Comparison of ENCODE assay signal across 1 cellular context in genomic region chr14:22854963-22855724, GRCh38.
TF ChIP-seq lines count a peak whose summit lies in the region.

No MANE protein-coding gene starts in this region.

TF ChIP-seq in HepG2, 621 proteins besides CTCF, POLR2A, EP300 and RAD21 (continued from another document and continues in another):
- TF ChIP-seq, protein P1, sequence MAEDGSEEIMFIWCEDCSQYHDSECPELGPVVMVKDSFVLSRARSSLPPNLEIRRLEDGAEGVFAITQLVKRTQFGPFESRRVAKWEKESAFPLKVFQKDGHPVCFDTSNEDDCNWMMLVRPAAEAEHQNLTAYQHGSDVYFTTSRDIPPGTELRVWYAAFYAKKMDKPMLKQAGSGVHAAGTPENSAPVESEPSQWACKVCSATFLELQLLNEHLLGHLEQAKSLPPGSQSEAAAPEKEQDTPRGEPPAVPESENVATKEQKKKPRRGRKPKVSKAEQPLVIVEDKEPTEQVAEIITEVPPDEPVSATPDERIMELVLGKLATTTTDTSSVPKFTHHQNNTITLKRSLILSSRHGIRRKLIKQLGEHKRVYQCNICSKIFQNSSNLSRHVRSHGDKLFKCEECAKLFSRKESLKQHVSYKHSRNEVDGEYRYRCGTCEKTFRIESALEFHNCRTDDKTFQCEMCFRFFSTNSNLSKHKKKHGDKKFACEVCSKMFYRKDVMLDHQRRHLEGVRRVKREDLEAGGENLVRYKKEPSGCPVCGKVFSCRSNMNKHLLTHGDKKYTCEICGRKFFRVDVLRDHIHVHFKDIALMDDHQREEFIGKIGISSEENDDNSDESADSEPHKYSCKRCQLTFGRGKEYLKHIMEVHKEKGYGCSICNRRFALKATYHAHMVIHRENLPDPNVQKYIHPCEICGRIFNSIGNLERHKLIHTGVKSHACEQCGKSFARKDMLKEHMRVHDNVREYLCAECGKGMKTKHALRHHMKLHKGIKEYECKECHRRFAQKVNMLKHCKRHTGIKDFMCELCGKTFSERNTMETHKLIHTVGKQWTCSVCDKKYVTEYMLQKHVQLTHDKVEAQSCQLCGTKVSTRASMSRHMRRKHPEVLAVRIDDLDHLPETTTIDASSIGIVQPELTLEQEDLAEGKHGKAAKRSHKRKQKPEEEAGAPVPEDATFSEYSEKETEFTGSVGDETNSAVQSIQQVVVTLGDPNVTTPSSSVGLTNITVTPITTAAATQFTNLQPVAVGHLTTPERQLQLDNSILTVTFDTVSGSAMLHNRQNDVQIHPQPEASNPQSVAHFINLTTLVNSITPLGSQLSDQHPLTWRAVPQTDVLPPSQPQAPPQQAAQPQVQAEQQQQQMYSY (CRISPR knock-in tag; IDR thresholded peaks at IDR 0.05), result no peak
- no peak for TF ChIP-seq U2AF1 (optimal IDR thresholded peaks at IDR 0.05; ENCODE audit: low read depth, low read length)
- TF ChIP-seq NR1H2 (CRISPR knock-in tag; IDR thresholded peaks at IDR 0.05; ENCODE audit: borderline replicate concordance, low read depth), result no peak
- no peak for TF ChIP-seq MXD3 (CRISPR knock-in tag; IDR thresholded peaks at IDR 0.05)
- TF ChIP-seq GPBP1L1 (CRISPR knock-in tag; IDR thresholded peaks at IDR 0.05), result no peak
- TF ChIP-seq ZNF670 (CRISPR knock-in tag; IDR thresholded peaks at IDR 0.05; ENCODE audit: borderline replicate concordance), result no peak
- no peak for TF ChIP-seq MEF2D (CRISPR knock-in tag; IDR thresholded peaks at IDR 0.05)
- no peak for TF ChIP-seq NBN (conservative IDR thresholded peaks at IDR 0.05)
- TF ChIP-seq SMAD1 (CRISPR knock-in tag; IDR thresholded peaks at IDR 0.05; ENCODE audit: borderline replicate concordance, low read depth), result no peak
- no peak for TF ChIP-seq ZNF253 (CRISPR knock-in tag; IDR thresholded peaks at IDR 0.05; ENCODE audit: borderline replicate concordance)
- TF ChIP-seq, protein P2, sequence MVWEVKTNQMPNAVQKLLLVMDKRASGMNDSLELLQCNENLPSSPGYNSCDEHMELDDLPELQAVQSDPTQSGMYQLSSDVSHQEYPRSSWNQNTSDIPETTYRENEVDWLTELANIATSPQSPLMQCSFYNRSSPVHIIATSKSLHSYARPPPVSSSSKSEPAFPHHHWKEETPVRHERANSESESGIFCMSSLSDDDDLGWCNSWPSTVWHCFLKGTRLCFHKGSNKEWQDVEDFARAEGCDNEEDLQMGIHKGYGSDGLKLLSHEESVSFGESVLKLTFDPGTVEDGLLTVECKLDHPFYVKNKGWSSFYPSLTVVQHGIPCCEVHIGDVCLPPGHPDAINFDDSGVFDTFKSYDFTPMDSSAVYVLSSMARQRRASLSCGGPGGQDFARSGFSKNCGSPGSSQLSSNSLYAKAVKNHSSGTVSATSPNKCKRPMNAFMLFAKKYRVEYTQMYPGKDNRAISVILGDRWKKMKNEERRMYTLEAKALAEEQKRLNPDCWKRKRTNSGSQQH (CRISPR knock-in tag; IDR thresholded peaks at IDR 0.05; ENCODE audit: low read depth), result no peak
- TF ChIP-seq FOXP4 (CRISPR knock-in tag; IDR thresholded peaks at IDR 0.05), result peak; percentile 57; the same call in 1 of the 2 replicates
- TF ChIP-seq JUN (CRISPR knock-in tag; IDR thresholded peaks at IDR 0.05), result 0 out of 2 replicates have a peak, but pooled peaks have one; percentile 33
- peak; percentile 73 for TF ChIP-seq RARA (CRISPR knock-in tag; IDR thresholded peaks at IDR 0.05)
- no peak for TF ChIP-seq HMG20A (CRISPR knock-in tag; IDR thresholded peaks at IDR 0.05; ENCODE audit: borderline replicate concordance)
- TF ChIP-seq, protein P3, sequence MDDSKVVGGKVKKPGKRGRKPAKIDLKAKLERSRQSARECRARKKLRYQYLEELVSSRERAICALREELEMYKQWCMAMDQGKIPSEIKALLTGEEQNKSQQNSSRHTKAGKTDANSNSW (CRISPR knock-in tag; IDR thresholded peaks at IDR 0.05; ENCODE audit: borderline replicate concordance), result no peak
- TF ChIP-seq ZNF275 (CRISPR knock-in tag; IDR thresholded peaks at IDR 0.05; ENCODE audit: borderline replicate concordance), result no peak
- TF ChIP-seq FOXP1 (IDR thresholded peaks at IDR 0.05), result no peak
- TF ChIP-seq FOXP1 (CRISPR knock-in tag; IDR thresholded peaks at IDR 0.05), result peak; percentile 70
- no peak for TF ChIP-seq ZKSCAN1 (IDR thresholded peaks at IDR 0.05; ENCODE audit: low read length)
- no peak for TF ChIP-seq PHB2 (IDR thresholded peaks at IDR 0.05; ENCODE audit: partially characterized antibody)
- TF ChIP-seq, protein P4, sequence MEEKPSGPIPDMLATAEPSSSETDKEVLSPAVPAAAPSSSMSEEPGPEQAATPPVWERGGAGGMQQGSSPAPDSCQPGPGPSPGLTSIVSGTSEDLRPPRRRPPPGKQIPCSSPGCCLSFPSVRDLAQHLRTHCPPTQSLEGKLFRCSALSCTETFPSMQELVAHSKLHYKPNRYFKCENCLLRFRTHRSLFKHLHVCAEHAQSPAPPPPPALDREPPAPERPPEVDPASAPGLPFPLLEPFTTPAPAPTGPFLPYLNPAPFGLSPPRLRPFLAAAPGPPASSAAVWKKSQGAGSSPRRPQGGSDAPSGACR (CRISPR knock-in tag; IDR thresholded peaks at IDR 0.05), result peak; percentile 20; the same call in 1 of the 2 replicates
- no peak for TF ChIP-seq HIVEP1 (CRISPR knock-in tag; IDR thresholded peaks at IDR 0.05)
- TF ChIP-seq, protein P5, sequence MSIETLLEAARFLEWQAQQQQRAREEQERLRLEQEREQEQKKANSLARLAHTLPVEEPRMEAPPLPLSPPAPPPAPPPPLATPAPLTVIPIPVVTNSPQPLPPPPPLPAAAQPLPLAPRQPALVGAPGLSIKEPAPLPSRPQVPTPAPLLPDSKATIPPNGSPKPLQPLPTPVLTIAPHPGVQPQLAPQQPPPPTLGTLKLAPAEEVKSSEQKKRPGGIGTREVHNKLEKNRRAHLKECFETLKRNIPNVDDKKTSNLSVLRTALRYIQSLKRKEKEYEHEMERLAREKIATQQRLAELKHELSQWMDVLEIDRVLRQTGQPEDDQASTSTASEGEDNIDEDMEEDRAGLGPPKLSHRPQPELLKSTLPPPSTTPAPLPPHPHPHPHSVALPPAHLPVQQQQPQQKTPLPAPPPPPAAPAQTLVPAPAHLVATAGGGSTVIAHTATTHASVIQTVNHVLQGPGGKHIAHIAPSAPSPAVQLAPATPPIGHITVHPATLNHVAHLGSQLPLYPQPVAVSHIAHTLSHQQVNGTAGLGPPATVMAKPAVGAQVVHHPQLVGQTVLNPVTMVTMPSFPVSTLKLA (IDR thresholded peaks at IDR 0.05), result no peak
- no peak for TF ChIP-seq TOPORS (CRISPR knock-in tag; IDR thresholded peaks at IDR 0.05)
- no peak for TF ChIP-seq ZIK1 (CRISPR knock-in tag; IDR thresholded peaks at IDR 0.05; ENCODE audit: borderline replicate concordance, low read depth)
- TF ChIP-seq, protein P6, sequence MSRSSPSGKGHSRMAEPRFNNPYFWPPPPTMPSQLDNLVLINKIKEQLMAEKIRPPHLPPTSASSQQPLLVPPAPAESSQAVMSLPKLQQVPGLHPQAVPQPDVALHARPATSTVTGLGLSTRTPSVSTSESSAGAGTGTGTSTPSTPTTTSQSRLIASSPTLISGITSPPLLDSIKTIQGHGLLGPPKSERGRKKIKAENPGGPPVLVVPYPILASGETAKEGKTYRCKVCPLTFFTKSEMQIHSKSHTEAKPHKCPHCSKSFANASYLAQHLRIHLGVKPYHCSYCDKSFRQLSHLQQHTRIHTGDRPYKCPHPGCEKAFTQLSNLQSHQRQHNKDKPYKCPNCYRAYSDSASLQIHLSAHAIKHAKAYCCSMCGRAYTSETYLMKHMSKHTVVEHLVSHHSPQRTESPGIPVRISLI (CRISPR knock-in tag; IDR thresholded peaks at IDR 0.05; ENCODE audit: borderline replicate concordance), result no peak
- no peak for TF ChIP-seq SOX5 (CRISPR knock-in tag; IDR thresholded peaks at IDR 0.05; ENCODE audit: borderline replicate concordance)
- 0 out of 2 replicates have a peak, but pooled peaks have one; percentile 30 for TF ChIP-seq GATAD2A (CRISPR knock-in tag; IDR thresholded peaks at IDR 0.05)
- TF ChIP-seq GATAD1 (CRISPR knock-in tag; IDR thresholded peaks at IDR 0.05), result no peak
- TF ChIP-seq ZNF672 (CRISPR knock-in tag; IDR thresholded peaks at IDR 0.05), result no peak
- no peak for TF ChIP-seq ATAD3A (CRISPR knock-in tag; IDR thresholded peaks at IDR 0.05)
- no peak for TF ChIP-seq SMAD3 (CRISPR knock-in tag; IDR thresholded peaks at IDR 0.05)
- TF ChIP-seq ZMAT5 (CRISPR knock-in tag; IDR thresholded peaks at IDR 0.05; ENCODE audit: borderline replicate concordance, low read depth), result no peak
- TF ChIP-seq CBX2 (IDR thresholded peaks at IDR 0.05; ENCODE audit: low read depth, low read length), result no peak
- 0 out of 2 replicates have a peak, but pooled peaks have one; percentile 27 for TF ChIP-seq CBX2 (CRISPR knock-in tag; IDR thresholded peaks at IDR 0.05; ENCODE audit: low read depth)
- TF ChIP-seq, protein P7, sequence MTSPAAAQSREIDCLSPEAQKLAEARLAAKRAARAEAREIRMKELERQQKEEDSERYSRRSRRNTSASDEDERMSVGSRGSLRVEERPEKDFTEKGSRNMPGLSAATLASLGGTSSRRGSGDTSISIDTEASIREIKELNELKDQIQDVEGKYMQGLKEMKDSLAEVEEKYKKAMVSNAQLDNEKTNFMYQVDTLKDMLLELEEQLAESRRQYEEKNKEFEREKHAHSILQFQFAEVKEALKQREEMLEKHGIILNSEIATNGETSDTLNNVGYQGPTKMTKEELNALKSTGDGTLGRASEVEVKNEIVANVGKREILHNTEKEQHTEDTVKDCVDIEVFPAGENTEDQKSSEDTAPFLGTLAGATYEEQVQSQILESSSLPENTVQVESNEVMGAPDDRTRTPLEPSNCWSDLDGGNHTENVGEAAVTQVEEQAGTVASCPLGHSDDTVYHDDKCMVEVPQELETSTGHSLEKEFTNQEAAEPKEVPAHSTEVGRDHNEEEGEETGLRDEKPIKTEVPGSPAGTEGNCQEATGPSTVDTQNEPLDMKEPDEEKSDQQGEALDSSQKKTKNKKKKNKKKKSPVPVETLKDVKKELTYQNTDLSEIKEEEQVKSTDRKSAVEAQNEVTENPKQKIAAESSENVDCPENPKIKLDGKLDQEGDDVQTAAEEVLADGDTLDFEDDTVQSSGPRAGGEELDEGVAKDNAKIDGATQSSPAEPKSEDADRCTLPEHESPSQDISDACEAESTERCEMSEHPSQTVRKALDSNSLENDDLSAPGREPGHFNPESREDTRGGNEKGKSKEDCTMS (CRISPR knock-in tag; conservative IDR thresholded peaks at IDR 0.05), result no peak
- TF ChIP-seq ZNF124 (CRISPR knock-in tag; IDR thresholded peaks at IDR 0.05), result no peak
- TF ChIP-seq ZNF841 (CRISPR knock-in tag; IDR thresholded peaks at IDR 0.05; ENCODE audit: borderline replicate concordance), result no peak
- TF ChIP-seq CC2D1A (CRISPR knock-in tag; IDR thresholded peaks at IDR 0.05), result no peak
- TF ChIP-seq ZSCAN25 (CRISPR knock-in tag; IDR thresholded peaks at IDR 0.05), result no peak
- no peak for TF ChIP-seq ISL2 (CRISPR knock-in tag; IDR thresholded peaks at IDR 0.05)
- no peak for TF ChIP-seq NFRKB (IDR thresholded peaks at IDR 0.05)
- TF ChIP-seq SIX4 (CRISPR knock-in tag; IDR thresholded peaks at IDR 0.05), result no peak
- no peak for TF ChIP-seq ZNF138 (CRISPR knock-in tag; IDR thresholded peaks at IDR 0.05; ENCODE audit: low read depth)
- no peak for TF ChIP-seq ZNF17 (CRISPR knock-in tag; IDR thresholded peaks at IDR 0.05)
- TF ChIP-seq MED8 (CRISPR knock-in tag; IDR thresholded peaks at IDR 0.05; ENCODE audit: insufficient replicate concordance), result no peak
- no peak for TF ChIP-seq RFXAP (CRISPR knock-in tag; IDR thresholded peaks at IDR 0.05; ENCODE audit: borderline replicate concordance)
- no peak for TF ChIP-seq ZNF496 (CRISPR knock-in tag; IDR thresholded peaks at IDR 0.05; ENCODE audit: insufficient replicate concordance)
- TF ChIP-seq, protein P8, sequence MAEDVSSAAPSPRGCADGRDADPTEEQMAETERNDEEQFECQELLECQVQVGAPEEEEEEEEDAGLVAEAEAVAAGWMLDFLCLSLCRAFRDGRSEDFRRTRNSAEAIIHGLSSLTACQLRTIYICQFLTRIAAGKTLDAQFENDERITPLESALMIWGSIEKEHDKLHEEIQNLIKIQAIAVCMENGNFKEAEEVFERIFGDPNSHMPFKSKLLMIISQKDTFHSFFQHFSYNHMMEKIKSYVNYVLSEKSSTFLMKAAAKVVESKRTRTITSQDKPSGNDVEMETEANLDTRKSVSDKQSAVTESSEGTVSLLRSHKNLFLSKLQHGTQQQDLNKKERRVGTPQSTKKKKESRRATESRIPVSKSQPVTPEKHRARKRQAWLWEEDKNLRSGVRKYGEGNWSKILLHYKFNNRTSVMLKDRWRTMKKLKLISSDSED (CRISPR knock-in tag; IDR thresholded peaks at IDR 0.05), result no peak
- peak; percentile 90 for TF ChIP-seq NFE2L2 (IDR thresholded peaks at IDR 0.05; ENCODE audit: low read length)
